8 cellular contexts compared by ENCODE assay signal in the genomic region with DNA sequence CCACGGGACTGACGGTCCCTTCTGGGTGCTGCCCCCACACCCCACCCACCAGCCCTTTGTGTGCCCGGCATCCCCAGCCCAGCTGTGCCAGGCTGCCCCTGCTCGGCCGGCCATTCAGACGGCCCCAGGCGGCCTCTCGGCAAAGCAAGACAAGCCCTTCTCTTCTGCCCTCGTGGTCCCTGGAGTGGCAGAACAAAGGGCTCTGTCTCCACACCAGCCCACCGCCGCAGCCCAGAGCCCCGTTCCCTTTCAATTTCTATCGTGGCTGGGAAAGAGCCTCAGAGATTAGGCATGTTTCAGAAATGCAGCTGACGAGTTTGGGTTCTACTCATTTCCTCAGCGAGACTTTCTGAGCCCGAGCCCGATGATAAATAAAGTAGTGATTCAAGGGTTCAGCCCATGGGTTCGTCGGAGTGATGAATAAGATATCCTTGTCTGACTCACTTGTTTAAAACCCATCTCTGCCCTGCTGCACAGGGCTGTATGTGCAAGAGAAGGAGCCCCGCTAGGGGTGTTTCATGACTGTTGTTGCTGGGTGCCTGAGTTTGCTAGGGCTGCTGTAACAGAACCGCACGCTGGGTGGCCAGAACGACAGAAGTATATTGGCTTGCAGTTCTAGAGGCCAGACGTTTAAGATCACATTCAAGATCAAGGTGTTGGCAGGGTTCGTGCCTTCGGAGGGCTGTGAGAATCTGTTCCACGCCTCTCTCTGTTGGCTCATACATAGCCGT. TPM values are rescaled to one million over a fixed set of nuclear protein-coding genes. Genes with fewer than 3 reads are reported as not detected.
DNase-seq lines count a peak whose midpoint lies in the region; ATAC-seq and TF ChIP-seq lines count a peak whose summit lies in the region.

No MANE protein-coding gene starts in this region.

- intact Hi-C loops in esophagus squamous epithelium (cut with DNase I) = no loop called here

- TF ChIP-seq POLR2A in esophagus squamous epithelium (IDR thresholded peaks at IDR 0.05) = peak in 2 of 4 donors; percentile 35 to 36

- peak; percentile 35 for ATAC-seq in GM19455 (IDR thresholded peaks at IDR 0.05; ENCODE audit: unreplicated experiment)
- peak; percentile 45 to 65 for ATAC-seq in stimulated activated naive B cell treated with anti-CD40 and anti-IgM and Interleukin-4, amounts not matched to agents 10 μg/mL and 1 μg/mL and 100 μg/mL, for 72 hours (replicated peaks)

- H3K9me3 Mint-ChIP-seq in activated T-cell treated with anti-CD3 and anti-CD28 coated beads, Interleukin-2, amount 50 U/mL, for 24 hours = no peaks in the 10 kb centered on the region
- H3K9me3 Mint-ChIP-seq in nephron progenitor cell = no peaks in the 10 kb centered on the region
- H3K9me3 Mint-ChIP-seq in stimulated activated naive B cell treated with anti-CD40 and anti-IgM and Interleukin-4, amounts not matched to agents 10 μg/mL and 1 μg/mL and 100 μg/mL, for 72 hours = no peaks in the 10 kb centered on the region

- peaks cover 43% of the 10 kb centered on the region for H3K36me3 Mint-ChIP-seq in activated T-cell treated with anti-CD3 and anti-CD28 coated beads, Interleukin-2, amount 50 U/mL, for 24 hours (ENCODE audit: low read depth)
- no peaks in the 10 kb centered on the region for H3K36me3 Mint-ChIP-seq in nephron progenitor cell (ENCODE audit: low read depth)
- H3K36me3 Mint-ChIP-seq in stimulated activated naive B cell treated with anti-CD40 and anti-IgM and Interleukin-4, amounts not matched to agents 10 μg/mL and 1 μg/mL and 100 μg/mL, for 72 hours = peaks cover 14 to 38% of the 10 kb centered on the region in 2 donors

- peak overlapping the region; percentile 84 to 97 (median 94) for H3K27ac ChIP-seq in esophagus squamous epithelium

- peak overlapping the region; percentile 93 for H3K27ac Mint-ChIP-seq in activated T-cell treated with anti-CD3 and anti-CD28 coated beads, Interleukin-2, amount 50 U/mL, for 24 hours
- H3K27ac Mint-ChIP-seq in nephron progenitor cell = peak overlapping the region; percentile 85
- H3K27ac Mint-ChIP-seq in stimulated activated naive B cell treated with anti-CD40 and anti-IgM and Interleukin-4, amounts not matched to agents 10 μg/mL and 1 μg/mL and 100 μg/mL, for 72 hours = peak overlapping the region; percentile 93

- 23 to 28% methylated on average over 16 to 26 of the region's 28 CpGs for WGBS in esophagus squamous epithelium, 2 donors

- H3K27me3 Mint-ChIP-seq in activated T-cell treated with anti-CD3 and anti-CD28 coated beads, Interleukin-2, amount 50 U/mL, for 24 hours = no peaks in the 10 kb centered on the region
- no peaks in the 10 kb centered on the region for H3K27me3 Mint-ChIP-seq in nephron progenitor cell (ENCODE audit: low read depth, poor library complexity)
- no peaks in the 10 kb centered on the region for H3K27me3 Mint-ChIP-seq in stimulated activated naive B cell treated with anti-CD40 and anti-IgM and Interleukin-4, amounts not matched to agents 10 μg/mL and 1 μg/mL and 100 μg/mL, for 72 hours

- no peaks in the 10 kb centered on the region for H3K27me3 ChIP-seq in esophagus squamous epithelium

- no peaks in the 10 kb centered on the region for H3K9me3 ChIP-seq in esophagus squamous epithelium

- H3K4me1 Mint-ChIP-seq in activated T-cell treated with anti-CD3 and anti-CD28 coated beads, Interleukin-2, amount 50 U/mL, for 24 hours (ENCODE audit: low read depth) = peaks cover 65% of the 10 kb centered on the region
- peaks cover 53% of the 10 kb centered on the region for H3K4me1 Mint-ChIP-seq in nephron progenitor cell
- H3K4me1 Mint-ChIP-seq in stimulated activated naive B cell treated with anti-CD40 and anti-IgM and Interleukin-4, amounts not matched to agents 10 μg/mL and 1 μg/mL and 100 μg/mL, for 72 hours = peaks cover 47 to 72% of the 10 kb centered on the region in 2 donors

- TF ChIP-seq CTCF in esophagus squamous epithelium (IDR thresholded peaks at IDR 0.05) = peak; percentile 19 to 81 (median 48)
- TF ChIP-seq CTCF in nephron progenitor cell (IDR thresholded peaks at IDR 0.05) = no peak

- H3K4me3 Mint-ChIP-seq in activated T-cell treated with anti-CD3 and anti-CD28 coated beads, Interleukin-2, amount 50 U/mL, for 24 hours = peak overlapping the region; percentile 74
- H3K4me3 Mint-ChIP-seq in nephron progenitor cell = no peak overlapping the region
- H3K4me3 Mint-ChIP-seq in stimulated activated naive B cell treated with anti-CD40 and anti-IgM and Interleukin-4, amounts not matched to agents 10 μg/mL and 1 μg/mL and 100 μg/mL, for 72 hours = peak overlapping the region; percentile 80 to 81

- peak; percentile 94 for DNase-seq in AG08395 (ENCODE audit: low spot score)
- peak; percentile 48 for DNase-seq in NCI-H526 treated with DMSO at 0.1 percent for 48 hours (lab: John Stamatoyannopoulos, UW)
- peak; percentile 80 for DNase-seq in activated T-cell treated with anti-CD3 and anti-CD28 coated beads, Interleukin-2, amount 50 U/mL, for 24 hours
- peak; percentile 49 for DNase-seq in esophagus squamous epithelium (lab: John Stamatoyannopoulos, UW)
- DNase-seq in nephron progenitor cell = no peak
- DNase-seq in stimulated activated naive B cell treated with anti-CD40 and anti-IgM and Interleukin-4, amounts not matched to agents 10 μg/mL and 1 μg/mL and 100 μg/mL, for 72 hours = peak; percentile 62
- DNase-seq in NCI-H345 treated with DMSO at 0.1 percent for 48 hours (lab: John Stamatoyannopoulos, UW; ENCODE audit: unreplicated experiment) = no peak

- H3K4me1 ChIP-seq in esophagus squamous epithelium = peaks cover 19 to 65% (median 44%) of the 10 kb centered on the region in 3 donors

- no peaks in the 10 kb centered on the region for H3K36me3 ChIP-seq in esophagus squamous epithelium

- peak overlapping the region; percentile 11 to 62 (median 43) for H3K4me3 ChIP-seq in esophagus squamous epithelium

RNA-seq across cellular contexts. Expression of gene MYO9B, which starts 4.3 kb away (rescaled TPM):
- total RNA-seq in esophagus squamous epithelium = 10 to 100 TPM; 25.5 to 60.5 (median 39.5) TPM

RNA-seq across cellular contexts. Expression of gene HAUS8, which starts 4.6 kb away (rescaled TPM):
- total RNA-seq in esophagus squamous epithelium = 1 to 10 TPM; 3.0 to 5.8 (median 3.2) TPM

RNA-seq across cellular contexts. Expression of gene CPAMD8, which starts 53.3 kb away (rescaled TPM):
- total RNA-seq in esophagus squamous epithelium = 1 to 10 TPM in 3 of 4 donors, under 1 TPM in 1; 0.72 to 8.2 (median 4.0) TPM

Comparison
In these comparisons a context has a peak if more than half of its experiments do, and no peak if none do; other contexts are left out.
1. DNase-seq: peak in AG08395 (single experiment), NCI-H526 treated with DMSO at 0.1 percent for 48 hours (single experiment), activated T-cell treated with anti-CD3 and anti-CD28 coated beads, Interleukin-2, amount 50 U/mL, for 24 hours (single experiment), esophagus squamous epithelium (single experiment) and stimulated activated naive B cell treated with anti-CD40 and anti-IgM and Interleukin-4, amounts not matched to agents 10 μg/mL and 1 μg/mL and 100 μg/mL, for 72 hours (single experiment); none in nephron progenitor cell (single experiment) and NCI-H345 treated with DMSO at 0.1 percent for 48 hours (single experiment).
2. Peak in every context shown above with its lines, with median percentiles within 50 percentile points of each other: H3K27ac Mint-ChIP-seq.